In the genomic region with DNA sequence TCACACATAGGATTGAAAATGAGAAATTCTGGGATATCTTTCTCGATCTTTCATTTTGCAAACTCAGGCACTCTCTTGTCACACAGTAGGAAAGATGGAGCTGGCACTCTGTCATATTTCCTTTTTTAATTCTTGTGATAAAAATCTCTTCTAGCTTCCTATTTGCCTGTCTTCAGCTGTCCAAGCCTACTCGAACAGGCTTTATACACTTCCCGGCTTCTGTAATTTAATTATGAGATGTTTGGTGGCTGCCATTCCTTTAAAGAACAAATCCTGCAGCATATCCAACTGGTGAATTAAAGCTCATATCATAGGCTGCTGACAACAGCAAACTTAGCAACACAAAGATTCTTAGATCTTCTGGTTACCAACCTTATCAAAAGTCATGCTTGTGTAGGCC, we compare ENCODE assay signal across 20 cellular contexts.
"Had no signal": no experiment of that assay in that cellular context is flagged by ENCODE, and none has a peak within 500 bp of the region (broad histone marks: within the 10 kb centered on the region; RNA-seq: fewer than 3 reads in every experiment).

No MANE protein-coding gene starts in this region.

- DNase-seq: IMR-90, Karpas-422, KG1, MM.1S, NCI-H1092 treated with DMSO at 0.1 percent for 48 hours, NCI-H1436, NCI-H1694 treated with DMSO at 0.1 percent for 48 hours, NCI-H1930, NCI-H2081, NCI-H2107, NCI-H2227 treated with DMSO at 0.1 percent for 48 hours, NCI-H524, NCI-H526 treated with DMSO at 0.1 percent for 48 hours, NCI-H748 treated with DMSO at 0.1 percent for 48 hours, PC-3, SHP77, T-helper 1 cell had no signal

- ATAC-seq: HepG2, Panc1, PC-3, SK-N-SH treated with all-trans-retinoic acid at 6 μM for 48 hours had no signal
